1 cellular context compared by ENCODE assay signal in genomic region chr17:72569193-72569946, GRCh38.
TF ChIP-seq lines count a peak whose summit lies in the region.

No MANE protein-coding gene starts in this region.

TF ChIP-seq in HepG2, 621 proteins besides CTCF, POLR2A, EP300 and RAD21 (continued from another document and continues in another):
- TF ChIP-seq, protein P1, sequence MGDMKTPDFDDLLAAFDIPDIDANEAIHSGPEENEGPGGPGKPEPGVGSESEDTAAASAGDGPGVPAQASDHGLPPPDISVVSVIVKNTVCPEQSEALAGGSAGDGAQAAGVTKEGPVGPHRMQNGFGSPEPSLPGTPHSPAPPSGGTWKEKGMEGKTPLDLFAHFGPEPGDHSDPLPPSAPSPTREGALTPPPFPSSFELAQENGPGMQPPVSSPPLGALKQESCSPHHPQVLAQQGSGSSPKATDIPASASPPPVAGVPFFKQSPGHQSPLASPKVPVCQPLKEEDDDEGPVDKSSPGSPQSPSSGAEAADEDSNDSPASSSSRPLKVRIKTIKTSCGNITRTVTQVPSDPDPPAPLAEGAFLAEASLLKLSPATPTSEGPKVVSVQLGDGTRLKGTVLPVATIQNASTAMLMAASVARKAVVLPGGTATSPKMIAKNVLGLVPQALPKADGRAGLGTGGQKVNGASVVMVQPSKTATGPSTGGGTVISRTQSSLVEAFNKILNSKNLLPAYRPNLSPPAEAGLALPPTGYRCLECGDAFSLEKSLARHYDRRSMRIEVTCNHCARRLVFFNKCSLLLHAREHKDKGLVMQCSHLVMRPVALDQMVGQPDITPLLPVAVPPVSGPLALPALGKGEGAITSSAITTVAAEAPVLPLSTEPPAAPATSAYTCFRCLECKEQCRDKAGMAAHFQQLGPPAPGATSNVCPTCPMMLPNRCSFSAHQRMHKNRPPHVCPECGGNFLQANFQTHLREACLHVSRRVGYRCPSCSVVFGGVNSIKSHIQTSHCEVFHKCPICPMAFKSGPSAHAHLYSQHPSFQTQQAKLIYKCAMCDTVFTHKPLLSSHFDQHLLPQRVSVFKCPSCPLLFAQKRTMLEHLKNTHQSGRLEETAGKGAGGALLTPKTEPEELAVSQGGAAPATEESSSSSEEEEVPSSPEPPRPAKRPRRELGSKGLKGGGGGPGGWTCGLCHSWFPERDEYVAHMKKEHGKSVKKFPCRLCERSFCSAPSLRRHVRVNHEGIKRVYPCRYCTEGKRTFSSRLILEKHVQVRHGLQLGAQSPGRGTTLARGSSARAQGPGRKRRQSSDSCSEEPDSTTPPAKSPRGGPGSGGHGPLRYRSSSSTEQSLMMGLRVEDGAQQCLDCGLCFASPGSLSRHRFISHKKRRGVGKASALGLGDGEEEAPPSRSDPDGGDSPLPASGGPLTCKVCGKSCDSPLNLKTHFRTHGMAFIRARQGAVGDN (CRISPR knock-in tag; IDR thresholded peaks at IDR 0.05) = peak; percentile 76
- TF ChIP-seq TOE1 (CRISPR knock-in tag; IDR thresholded peaks at IDR 0.05) = no peak
- TF ChIP-seq SUZ12 (IDR thresholded peaks at IDR 0.05; ENCODE audit: low read depth, low read length) = no peak
- TF ChIP-seq POLR2AphosphoS2 (IDR thresholded peaks at IDR 0.05; ENCODE audit: low read depth, low read length) = no peak
- no peak for TF ChIP-seq TBL1XR1 (IDR thresholded peaks at IDR 0.05; ENCODE audit: borderline replicate concordance, low read length, partially characterized antibody)
- TF ChIP-seq HNF1B (CRISPR knock-in tag; IDR thresholded peaks at IDR 0.05) = peak; percentile 24; the same call in 1 of the 2 replicates
- TF ChIP-seq ZNF713 (CRISPR knock-in tag; IDR thresholded peaks at IDR 0.05) = no peak
- TF ChIP-seq ZNF790 (CRISPR knock-in tag; IDR thresholded peaks at IDR 0.05; ENCODE audit: borderline replicate concordance) = no peak
- TF ChIP-seq MEF2D (CRISPR knock-in tag; IDR thresholded peaks at IDR 0.05) = 0 out of 2 replicates have a peak, but pooled peaks have one; percentile 46
- no peak for TF ChIP-seq ZNF652 (CRISPR knock-in tag; IDR thresholded peaks at IDR 0.05; ENCODE audit: borderline replicate concordance, low read depth)
- 0 out of 2 replicates have a peak, but pooled peaks have one; percentile 5 for TF ChIP-seq ZNF225 (CRISPR knock-in tag; IDR thresholded peaks at IDR 0.05)
- TF ChIP-seq, protein P2, sequence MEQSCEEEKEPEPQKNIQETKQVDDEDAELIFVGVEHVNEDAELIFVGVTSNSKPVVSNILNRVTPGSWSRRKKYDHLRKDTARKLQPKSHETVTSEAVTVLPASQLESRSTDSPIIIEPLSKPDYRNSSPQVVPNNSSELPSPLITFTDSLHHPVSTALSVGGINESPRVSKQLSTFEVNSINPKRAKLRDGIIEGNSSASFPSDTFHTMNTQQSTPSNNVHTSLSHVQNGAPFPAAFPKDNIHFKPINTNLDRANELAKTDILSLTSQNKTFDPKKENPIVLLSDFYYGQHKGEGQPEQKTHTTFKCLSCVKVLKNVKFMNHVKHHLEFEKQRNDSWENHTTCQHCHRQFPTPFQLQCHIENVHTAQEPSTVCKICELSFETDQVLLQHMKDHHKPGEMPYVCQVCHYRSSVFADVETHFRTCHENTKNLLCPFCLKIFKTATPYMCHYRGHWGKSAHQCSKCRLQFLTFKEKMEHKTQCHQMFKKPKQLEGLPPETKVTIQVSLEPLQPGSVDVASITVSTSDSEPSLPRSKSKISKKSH (CRISPR knock-in tag; IDR thresholded peaks at IDR 0.05; ENCODE audit: borderline replicate concordance) = peak; percentile 73
- peak; percentile 10 for TF ChIP-seq AGO2 (optimal IDR thresholded peaks at IDR 0.05; ENCODE audit: low read depth, low read length)
- TF ChIP-seq IKZF5 (CRISPR knock-in tag; IDR thresholded peaks at IDR 0.05) = no peak; the same call in 1 of the 2 replicates
- TF ChIP-seq EZH2 (conservative IDR thresholded peaks at IDR 0.05; ENCODE audit: low read depth, low read length) = no peak
- peak; percentile 58; the same call in 1 of the 2 replicates for TF ChIP-seq ZNF263 (CRISPR knock-in tag; IDR thresholded peaks at IDR 0.05)
- peak; percentile 50 for TF ChIP-seq ZMYM3 (CRISPR knock-in tag; IDR thresholded peaks at IDR 0.05)
- no peak for TF ChIP-seq RERE (CRISPR knock-in tag; IDR thresholded peaks at IDR 0.05; ENCODE audit: low read depth)
- TF ChIP-seq KMT2B (CRISPR knock-in tag; IDR thresholded peaks at IDR 0.05) = 0 out of 2 replicates have a peak, but pooled peaks have one; percentile 25
- no peak for TF ChIP-seq SMARCE1 (IDR thresholded peaks at IDR 0.05; ENCODE audit: borderline replicate concordance)
- no peak for TF ChIP-seq E2F1 (CRISPR knock-in tag; IDR thresholded peaks at IDR 0.05)
- TF ChIP-seq GABPB1 (CRISPR knock-in tag; IDR thresholded peaks at IDR 0.05) = peak; percentile 21; the same call in 1 of the 2 replicates
- no peak for TF ChIP-seq ZNF510 (CRISPR knock-in tag; IDR thresholded peaks at IDR 0.05; ENCODE audit: low read depth)
- TF ChIP-seq ZNF264 (CRISPR knock-in tag; IDR thresholded peaks at IDR 0.05) = no peak
- TF ChIP-seq ZNF841 (CRISPR knock-in tag; IDR thresholded peaks at IDR 0.05; ENCODE audit: borderline replicate concordance) = no peak
- 0 out of 2 replicates have a peak, but pooled peaks have one; percentile 19 for TF ChIP-seq ZNF839 (CRISPR knock-in tag; IDR thresholded peaks at IDR 0.05; ENCODE audit: borderline replicate concordance)
- peak; percentile 54; the same call in 1 of the 2 replicates for TF ChIP-seq FOSL2 (CRISPR knock-in tag; IDR thresholded peaks at IDR 0.05)
- 0 out of 2 replicates have a peak, but pooled peaks have one; percentile 10 for TF ChIP-seq ZBTB7B (CRISPR knock-in tag; IDR thresholded peaks at IDR 0.05)
- TF ChIP-seq, protein P3, sequence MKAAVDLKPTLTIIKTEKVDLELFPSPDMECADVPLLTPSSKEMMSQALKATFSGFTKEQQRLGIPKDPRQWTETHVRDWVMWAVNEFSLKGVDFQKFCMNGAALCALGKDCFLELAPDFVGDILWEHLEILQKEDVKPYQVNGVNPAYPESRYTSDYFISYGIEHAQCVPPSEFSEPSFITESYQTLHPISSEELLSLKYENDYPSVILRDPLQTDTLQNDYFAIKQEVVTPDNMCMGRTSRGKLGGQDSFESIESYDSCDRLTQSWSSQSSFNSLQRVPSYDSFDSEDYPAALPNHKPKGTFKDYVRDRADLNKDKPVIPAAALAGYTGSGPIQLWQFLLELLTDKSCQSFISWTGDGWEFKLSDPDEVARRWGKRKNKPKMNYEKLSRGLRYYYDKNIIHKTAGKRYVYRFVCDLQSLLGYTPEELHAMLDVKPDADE (CRISPR knock-in tag; IDR thresholded peaks at IDR 0.05) = no peak
- no peak for TF ChIP-seq STAT5B (CRISPR knock-in tag; IDR thresholded peaks at IDR 0.05)
- TF ChIP-seq ZNF644 (CRISPR knock-in tag; IDR thresholded peaks at IDR 0.05; ENCODE audit: low read depth) = peak; percentile 85
- TF ChIP-seq, protein P4, sequence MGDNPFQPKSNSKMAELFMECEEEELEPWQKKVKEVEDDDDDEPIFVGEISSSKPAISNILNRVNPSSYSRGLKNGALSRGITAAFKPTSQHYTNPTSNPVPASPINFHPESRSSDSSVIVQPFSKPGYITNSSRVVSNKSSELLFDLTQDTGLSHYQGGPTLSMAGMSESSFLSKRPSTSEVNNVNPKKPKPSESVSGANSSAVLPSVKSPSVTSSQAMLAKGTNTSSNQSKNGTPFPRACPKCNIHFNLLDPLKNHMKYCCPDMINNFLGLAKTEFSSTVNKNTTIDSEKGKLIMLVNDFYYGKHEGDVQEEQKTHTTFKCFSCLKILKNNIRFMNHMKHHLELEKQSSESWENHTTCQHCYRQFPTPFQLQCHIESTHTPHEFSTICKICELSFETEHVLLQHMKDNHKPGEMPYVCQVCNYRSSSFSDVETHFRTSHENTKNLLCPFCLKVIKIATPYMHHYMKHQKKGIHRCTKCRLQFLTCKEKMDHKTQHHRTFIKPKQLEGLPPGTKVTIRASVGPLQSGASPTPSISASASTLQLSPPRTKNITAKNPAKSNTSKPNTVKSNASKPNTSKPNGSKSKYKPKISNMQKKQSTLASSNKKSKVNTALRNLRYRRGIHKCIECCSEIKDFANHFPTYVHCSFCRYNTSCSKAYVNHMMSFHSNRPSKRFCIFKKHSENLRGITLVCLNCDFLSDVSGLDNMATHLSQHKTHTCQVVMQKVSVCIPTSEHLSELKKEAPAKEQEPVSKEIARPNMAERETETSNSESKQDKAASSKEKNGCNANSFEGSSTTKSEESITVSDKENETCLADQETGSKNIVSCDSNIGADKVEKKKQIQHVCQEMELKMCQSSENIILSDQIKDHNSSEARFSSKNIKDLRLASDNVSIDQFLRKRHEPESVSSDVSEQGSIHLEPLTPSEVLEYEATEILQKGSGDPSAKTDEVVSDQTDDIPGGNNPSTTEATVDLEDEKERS (CRISPR knock-in tag; IDR thresholded peaks at IDR 0.05) = peak; percentile 44; the same call in 1 of the 2 replicates
- TF ChIP-seq ZNF414 (CRISPR knock-in tag; IDR thresholded peaks at IDR 0.05) = no peak
- no peak for TF ChIP-seq NRL (CRISPR knock-in tag; IDR thresholded peaks at IDR 0.05; ENCODE audit: borderline replicate concordance)
- TF ChIP-seq REXO4 (CRISPR knock-in tag; IDR thresholded peaks at IDR 0.05; ENCODE audit: borderline replicate concordance) = no peak
- no peak for TF ChIP-seq FOXA1 (IDR thresholded peaks at IDR 0.05)
- TF ChIP-seq FOXA1 (CRISPR knock-in tag; IDR thresholded peaks at IDR 0.05) = peak; percentile 74
- no peak for TF ChIP-seq ZNF275 (CRISPR knock-in tag; IDR thresholded peaks at IDR 0.05; ENCODE audit: borderline replicate concordance)
